In genomic region chr19:11373885-11374448, GRCh38 we compare ENCODE assay signal across 8 cellular contexts. TPM values are rescaled to one million over a fixed set of nuclear protein-coding genes. Genes with fewer than 3 reads are reported as not detected.
DNase-seq lines count a peak whose midpoint lies in the region; ATAC-seq, FAIRE-seq and TF ChIP-seq lines count a peak whose summit lies in the region.

No MANE protein-coding gene starts in this region.

- TF ChIP-seq EP300 in ovary (IDR thresholded peaks at IDR 0.05) = no peak

- no peak for TF ChIP-seq POLR2A in ovary (IDR thresholded peaks at IDR 0.05)

- WGBS in ectodermal cell, 2 experiments = 76 to 78% methylated on average over 11 of the region's 11 CpGs
- 38 to 49% (median 47%) methylated on average over 11 of the region's 11 CpGs for WGBS in ovary, 3 donors

- H3K27ac Mint-ChIP-seq in stimulated activated naive CD8-positive, alpha-beta T cell treated with anti-CD3 and anti-CD28 coated beads, Interleukin-15, amount 100 ng/mL, for 72 hours = no peak overlapping the region

- FAIRE-seq in urothelium cell line (lab: Jason Lieb, UNC) = no peak

- DNase-seq in D341Med (ENCODE audit: low spot score) = peak; percentile 15
- DNase-seq in NOMO-1 (lab: John Stamatoyannopoulos, UW; ENCODE audit: unreplicated experiment in 2 of 2) = peak; percentile 38 to 54
- DNase-seq in ovary = no peak
- no peak for DNase-seq in urothelium cell line (ENCODE audit: low spot score)
- no peak for DNase-seq in central memory CD4-positive, alpha-beta T cell
- no peak for DNase-seq in stimulated activated naive CD8-positive, alpha-beta T cell treated with anti-CD3 and anti-CD28 coated beads, Interleukin-15, amount 100 ng/mL, for 72 hours

- TF ChIP-seq CTCF in ovary (IDR thresholded peaks at IDR 0.05) = no peak

- H3K4me1 Mint-ChIP-seq in stimulated activated naive CD8-positive, alpha-beta T cell treated with anti-CD3 and anti-CD28 coated beads, Interleukin-15, amount 100 ng/mL, for 72 hours = peaks cover 29% of the 10 kb centered on the region

- H3K4me3 ChIP-seq in ectodermal cell (ENCODE audit: insufficient read depth, low read depth, low read length) (peak overlapping the region; percentile 76), ovary (peak overlapping the region; percentile 74)

- H3K4me3 Mint-ChIP-seq in stimulated activated naive CD8-positive, alpha-beta T cell treated with anti-CD3 and anti-CD28 coated beads, Interleukin-15, amount 100 ng/mL, for 72 hours = no peak overlapping the region

- H3K4me1 ChIP-seq in ectodermal cell (ENCODE audit: control insufficient read depth, insufficient read depth, low read length) (peaks cover 18% of the 10 kb centered on the region), ovary (ENCODE audit: insufficient read depth) (peaks cover 12% of the 10 kb centered on the region)

- H3K27ac ChIP-seq in ectodermal cell (ENCODE audit: insufficient read depth, low read depth, low read length, poor library complexity, severe bottlenecking) (peak overlapping the region; percentile 79), ovary (peak overlapping the region; percentile 67 to 98)

- H3K27me3 ChIP-seq in ectodermal cell (ENCODE audit: control insufficient read depth, insufficient read depth, low read length, poor library complexity, severe bottlenecking) = no peaks in the 10 kb centered on the region
- H3K27me3 ChIP-seq in ovary = no peaks in the 10 kb centered on the region

- no peaks in the 10 kb centered on the region for H3K27me3 Mint-ChIP-seq in stimulated activated naive CD8-positive, alpha-beta T cell treated with anti-CD3 and anti-CD28 coated beads, Interleukin-15, amount 100 ng/mL, for 72 hours

- no peak for ATAC-seq in GM21528 (IDR thresholded peaks at IDR 0.05; ENCODE audit: low FRiP score, unreplicated experiment)
- ATAC-seq in stimulated activated naive CD8-positive, alpha-beta T cell treated with anti-CD3 and anti-CD28 coated beads, Interleukin-15, amount 100 ng/mL, for 72 hours = no peak

- H3K36me3 ChIP-seq in ectodermal cell (ENCODE audit: control insufficient read depth, insufficient read depth, low read length) (no peaks in the 10 kb centered on the region), ovary (no peaks in the 10 kb centered on the region)

- H3K9me3 Mint-ChIP-seq in stimulated activated naive CD8-positive, alpha-beta T cell treated with anti-CD3 and anti-CD28 coated beads, Interleukin-15, amount 100 ng/mL, for 72 hours = no peaks in the 10 kb centered on the region

- H3K9me3 ChIP-seq in ectodermal cell (ENCODE audit: control insufficient read depth, low read length) (no peaks in the 10 kb centered on the region), ovary (no peaks in the 10 kb centered on the region)

- intact Hi-C loops in ovary (cut with DNase I) = no loop called here

RNA-seq across cellular contexts. Expression of gene SWSAP1, which starts 0.5 kb away (rescaled TPM):
- 3.9 TPM for polyA plus RNA-seq in ectodermal cell (2013, experiment 1 of 4)
- polyA plus RNA-seq in ectodermal cell (2013, experiment 2 of 4) = 4.3 TPM
- 2.7 TPM for polyA plus RNA-seq in ectodermal cell (2013, experiment 3 of 4)
- polyA plus RNA-seq in ectodermal cell (2013, experiment 4 of 4) = 3.0 TPM
- 1 to 10 TPM in 6 of 7 donors, under 1 TPM in 1; 0.60 to 3.3 (median 2.5) TPM for total RNA-seq in ovary
- polyA plus RNA-seq in ovary = 1 to 10 TPM; 1.4 to 2.4 TPM

RNA-seq across cellular contexts. Expression of gene EPOR, which starts 10.1 kb away (rescaled TPM):
- 6.7 TPM for polyA plus RNA-seq in ectodermal cell (2013, experiment 1 of 4)
- 4.8 TPM for polyA plus RNA-seq in ectodermal cell (2013, experiment 2 of 4)
- 5.1 TPM for polyA plus RNA-seq in ectodermal cell (2013, experiment 3 of 4)
- 5.4 TPM for polyA plus RNA-seq in ectodermal cell (2013, experiment 4 of 4)
- total RNA-seq in ovary = 10 to 100 TPM in 1 of 7 donors, 1 to 10 TPM in 6; 2.5 to 19.9 (median 4.8) TPM
- 1 to 10 TPM; 3.7 to 5.0 TPM for polyA plus RNA-seq in ovary

RNA-seq across cellular contexts. Expression of gene PLPPR2, which starts 18.7 kb away (rescaled TPM):
- polyA plus RNA-seq in ectodermal cell (2013, experiment 1 of 4) = 7.2 TPM
- 6.4 TPM for polyA plus RNA-seq in ectodermal cell (2013, experiment 2 of 4)
- 6.3 TPM for polyA plus RNA-seq in ectodermal cell (2013, experiment 3 of 4)
- polyA plus RNA-seq in ectodermal cell (2013, experiment 4 of 4) = 6.6 TPM
- 10 to 100 TPM; 12.3 to 42.5 (median 31.5) TPM for total RNA-seq in ovary
- 10 to 100 TPM; 11.6 to 23.2 TPM for polyA plus RNA-seq in ovary

RNA-seq across cellular contexts. Expression of gene CCDC159, which starts 27.6 kb away (rescaled TPM):
- polyA plus RNA-seq in ectodermal cell (2013, experiment 1 of 4) = 8.9 TPM
- polyA plus RNA-seq in ectodermal cell (2013, experiment 2 of 4) = 11.5 TPM
- 8.6 TPM for polyA plus RNA-seq in ectodermal cell (2013, experiment 3 of 4)
- polyA plus RNA-seq in ectodermal cell (2013, experiment 4 of 4) = 11.9 TPM
- total RNA-seq in ovary = 10 to 100 TPM; 21.0 to 38.6 (median 30.2) TPM
- 10 to 100 TPM; 31.9 to 41.9 TPM for polyA plus RNA-seq in ovary

RNA-seq across cellular contexts. Expression of gene TMEM205, which starts 27.9 kb away (rescaled TPM):
- polyA plus RNA-seq in ectodermal cell (2013, experiment 1 of 4) = 59.4 TPM
- polyA plus RNA-seq in ectodermal cell (2013, experiment 2 of 4) = 59.7 TPM
- 47.2 TPM for polyA plus RNA-seq in ectodermal cell (2013, experiment 3 of 4)
- polyA plus RNA-seq in ectodermal cell (2013, experiment 4 of 4) = 51.7 TPM
- 100 to 1,000 TPM in 2 of 7 donors, 10 to 100 TPM in 5; 64.0 to 296 (median 80.5) TPM for total RNA-seq in ovary
- 10 to 100 TPM; 71.4 to 99.5 TPM for polyA plus RNA-seq in ovary

Comparison
In these comparisons a context has a peak if more than half of its experiments do, and no peak if none do; other contexts are left out.
1. DNase-seq: peak in D341Med (single experiment) and NOMO-1 (2 of 2); none in ovary (0 of 5), urothelium cell line (single experiment), central memory CD4-positive, alpha-beta T cell (single experiment) and stimulated activated naive CD8-positive, alpha-beta T cell treated with anti-CD3 and anti-CD28 coated beads, Interleukin-15, amount 100 ng/mL, for 72 hours (0 of 2).